Comparison of ENCODE assay signal across 8 cellular contexts in genomic region chr5:138068742-138069375, GRCh38.
DNase-seq lines count a peak whose midpoint lies in the region; ATAC-seq, FAIRE-seq and TF ChIP-seq lines count a peak whose summit lies in the region.

No MANE protein-coding gene starts in this region.

- in situ Hi-C loops in GM13976 (cut with MboI; ENCODE audit: low sequenced_read_pairs, unreplicated experiment), result no loop called here

- DNase-seq in 8988T, result peak; percentile 66
- DNase-seq in GM13976 (ENCODE audit: low spot score), result peak; percentile 82
- DNase-seq in NCI-H1694 treated with DMSO at 0.1 percent for 48 hours (lab: John Stamatoyannopoulos, UW), result peak; percentile 63
- DNase-seq in astrocyte of the hippocampus (ENCODE audit: low read depth, low spot score), result peak; percentile 87
- peak; percentile 21 to 65 for DNase-seq in hippocampal formation (lab: John Stamatoyannopoulos, UW)
- DNase-seq in stimulated activated CD4-positive, alpha-beta T cell treated with anti-CD3 and anti-CD28 coated beads, Interleukin-12 subunit alpha, Interleukin-12 subunit beta, amount 100 ng/mL, for 4 hours, result peak; percentile 68

- peak; percentile 81 for FAIRE-seq in TTC549 (lab: Jason Lieb, UNC)

- peak; percentile 73 for TF ChIP-seq CTCF in GM13976 (IDR thresholded peaks at IDR 0.05; ENCODE audit: borderline replicate concordance, control extremely low read depth, extremely low read depth, insufficient read depth, missing control alignments)

- ATAC-seq in GM21526 (IDR thresholded peaks at IDR 0.05; ENCODE audit: low FRiP score, unreplicated experiment), result no peak
